20 cellular contexts compared by ENCODE assay signal in the genomic region with DNA sequence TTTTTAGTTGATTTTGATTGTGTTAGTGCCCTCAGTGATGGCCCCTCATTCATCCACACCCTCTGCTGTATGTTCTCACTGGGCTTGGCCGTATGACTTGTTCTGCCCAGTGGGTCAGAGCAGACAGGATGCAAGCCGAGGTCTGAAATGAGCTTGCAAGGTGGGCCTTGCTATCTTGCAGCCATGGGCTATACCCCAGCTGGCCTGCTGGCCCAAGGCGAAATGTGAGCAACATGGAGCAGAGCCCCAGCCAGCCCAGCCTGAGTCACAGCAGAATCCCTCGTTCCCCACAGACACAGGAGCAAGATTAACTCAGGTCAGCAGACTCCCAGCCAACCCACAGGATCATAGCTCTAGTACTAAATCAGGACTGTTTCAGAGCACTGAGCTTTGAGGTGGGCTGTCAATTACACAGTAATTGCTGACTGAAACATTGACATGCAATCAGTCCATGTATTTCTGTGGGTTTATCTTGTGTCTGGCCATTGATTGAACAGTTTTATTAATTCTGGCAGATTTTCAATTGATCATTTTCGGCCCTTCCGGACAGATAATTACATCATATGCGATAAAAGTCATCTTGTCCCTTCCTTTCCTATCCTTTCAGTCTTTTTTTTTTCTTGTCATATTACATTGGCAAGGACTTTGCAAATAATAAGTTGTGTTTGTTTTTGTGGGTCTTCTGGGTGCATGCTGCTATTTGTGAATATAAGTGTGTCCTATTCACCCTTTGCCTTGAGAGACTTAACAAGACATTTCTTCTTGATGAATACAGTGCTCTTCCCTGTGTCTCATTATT. TPM values are rescaled to one million over a fixed set of nuclear protein-coding genes. Genes with fewer than 3 reads are reported as not detected.
A peak's percentile ranks its signal among the peaks of the same experiment; 100 is the strongest.
DNase-seq lines count a peak whose midpoint lies in the region; ATAC-seq and TF ChIP-seq lines count a peak whose summit lies in the region.
"Had no signal": no experiment of that assay in that cellular context is flagged by ENCODE, and none has a peak within 500 bp of the region (broad histone marks: within the 10 kb centered on the region; RNA-seq: fewer than 3 reads in every experiment).

No MANE protein-coding gene starts in this region.

- CTCF ChIA-PET in activated CD4-positive, alpha-beta memory T cell treated with anti-CD3 and anti-CD28 coated beads for 36 hours (lab: Charles Lee) = no interaction called here
- CTCF ChIA-PET in activated CD4-positive, alpha-beta memory T cell treated with anti-CD3 and anti-CD28 coated beads, Interleukin-2, amount 10 ng/mL, durations not matched to agents 7 days and 5 days (lab: Charles Lee) = no interaction called here
- CTCF ChIA-PET in activated B cell treated with CpG ODN at 0.5 μM for 24 hours (lab: Charles Lee) = no interaction called here
- CTCF ChIA-PET in MCF 10A (lab: Yijun Ruan, JAX) = no interaction called here

- H3K27ac ChIP-seq in lower lobe of right lung (no peak overlapping the region), tibial artery (no peak overlapping the region)
- H3K27ac ChIP-seq: 22Rv1, C4-2B, SJCRH30 had no signal

- peak; percentile 1 for DNase-seq in activated CD4-positive, alpha-beta memory T cell treated with anti-CD3 and anti-CD28 coated beads for 36 hours
- no peak for DNase-seq in activated CD4-positive, alpha-beta memory T cell treated with anti-CD3 and anti-CD28 coated beads, Interleukin-2, amount 10 ng/mL, durations not matched to agents 7 days and 5 days
- DNase-seq in activated B cell treated with CpG ODN at 0.5 μM for 24 hours (peak; percentile 7), lower lobe of right lung (peak; percentile 28), tibial artery (peak; percentile 16 to 37), MCF 10A (ENCODE audit: unreplicated experiment) (no peak), inferior parietal cortex (ENCODE audit: extremely low spot score) (no peak), NCI-H748 (lab: John Stamatoyannopoulos, UW; ENCODE audit: unreplicated experiment) (no peak)
- DNase-seq: AML-193, DMS79, GOT3, Kasumi-1, NCI-H1105, NCI-H1694, NCI-H2081 treated with DMSO at 0.1 percent for 48 hours, NCI-H510A, NCI-H774, SJCRH30 had no signal

- H3K4me1 ChIP-seq in lower lobe of right lung = no peaks in the 10 kb centered on the region
- no peaks in the 10 kb centered on the region for H3K4me1 ChIP-seq in tibial artery
- H3K4me1 ChIP-seq: SJCRH30 had no signal

- H3K9me3 ChIP-seq in lower lobe of right lung = peaks cover 11% of the 10 kb centered on the region
- H3K9me3 ChIP-seq in tibial artery = peaks cover 0 to 33% (median 18%) of the 10 kb centered on the region in 3 donors
- H3K9me3 ChIP-seq: SJCRH30 had no signal

- BruUV-seq in MCF 10A (replicated peaks; lab: Mats Ljungman, UMichigan) = no TSS peak

- no peak overlapping the region for H3K27ac Mint-ChIP-seq in activated CD4-positive, alpha-beta memory T cell treated with anti-CD3 and anti-CD28 coated beads for 36 hours
- H3K27ac Mint-ChIP-seq in activated CD4-positive, alpha-beta memory T cell treated with anti-CD3 and anti-CD28 coated beads, Interleukin-2, amount 10 ng/mL, durations not matched to agents 7 days and 5 days = no peak overlapping the region
- no peak overlapping the region for H3K27ac Mint-ChIP-seq in activated B cell treated with CpG ODN at 0.5 μM for 24 hours
- no peak overlapping the region for H3K27ac Mint-ChIP-seq in MCF 10A (ENCODE audit: low read depth, unreplicated experiment)

- no peak overlapping the region for H3K4me3 Mint-ChIP-seq in activated CD4-positive, alpha-beta memory T cell treated with anti-CD3 and anti-CD28 coated beads for 36 hours
- H3K4me3 Mint-ChIP-seq in activated CD4-positive, alpha-beta memory T cell treated with anti-CD3 and anti-CD28 coated beads, Interleukin-2, amount 10 ng/mL, durations not matched to agents 7 days and 5 days = no peak overlapping the region
- H3K4me3 Mint-ChIP-seq in activated B cell treated with CpG ODN at 0.5 μM for 24 hours (no peak overlapping the region), MCF 10A (ENCODE audit: unreplicated experiment) (no peak overlapping the region)

- peaks cover 16% of the 10 kb centered on the region for H3K9me3 Mint-ChIP-seq in activated CD4-positive, alpha-beta memory T cell treated with anti-CD3 and anti-CD28 coated beads for 36 hours
- H3K9me3 Mint-ChIP-seq in activated CD4-positive, alpha-beta memory T cell treated with anti-CD3 and anti-CD28 coated beads, Interleukin-2, amount 10 ng/mL, durations not matched to agents 7 days and 5 days = peaks cover 16% of the 10 kb centered on the region
- H3K9me3 Mint-ChIP-seq in activated B cell treated with CpG ODN at 0.5 μM for 24 hours = peaks cover 11% of the 10 kb centered on the region
- peaks cover 22% of the 10 kb centered on the region for H3K9me3 Mint-ChIP-seq in MCF 10A (ENCODE audit: unreplicated experiment)

- intact Hi-C loops in activated CD4-positive, alpha-beta memory T cell treated with anti-CD3 and anti-CD28 coated beads for 36 hours (cut with micrococcal nuclease) = no loop called here
- intact Hi-C loops in activated B cell treated with CpG ODN at 0.5 μM for 24 hours (cut with micrococcal nuclease) (no loop called here), lower lobe of right lung (cut with DNase I) (no loop called here), tibial artery (cut with DNase I; ENCODE audit: low total_unique reads) (no loop called here), MCF 10A (cut with micrococcal nuclease) (no loop called here)

- H3K27me3 ChIP-seq in lower lobe of right lung (ENCODE audit: low read depth) = no peaks in the 10 kb centered on the region
- H3K27me3 ChIP-seq in tibial artery = no peaks in the 10 kb centered on the region
- H3K27me3 ChIP-seq: SJCRH30 had no signal

- peaks cover 24% of the 10 kb centered on the region for H3K27me3 Mint-ChIP-seq in activated CD4-positive, alpha-beta memory T cell treated with anti-CD3 and anti-CD28 coated beads for 36 hours
- peaks cover 3% of the 10 kb centered on the region for H3K27me3 Mint-ChIP-seq in activated CD4-positive, alpha-beta memory T cell treated with anti-CD3 and anti-CD28 coated beads, Interleukin-2, amount 10 ng/mL, durations not matched to agents 7 days and 5 days
- H3K27me3 Mint-ChIP-seq in activated B cell treated with CpG ODN at 0.5 μM for 24 hours (peaks cover 11% of the 10 kb centered on the region), MCF 10A (ENCODE audit: insufficient read depth, unreplicated experiment) (peaks cover 46% of the 10 kb centered on the region)

- no peak overlapping the region for H3K4me3 ChIP-seq in lower lobe of right lung
- no peak overlapping the region for H3K4me3 ChIP-seq in tibial artery
- H3K4me3 ChIP-seq: SJCRH30 had no signal

- POLR2A ChIA-PET in activated CD4-positive, alpha-beta memory T cell treated with anti-CD3 and anti-CD28 coated beads for 36 hours (lab: Charles Lee) = no interaction called here
- POLR2A ChIA-PET in activated CD4-positive, alpha-beta memory T cell treated with anti-CD3 and anti-CD28 coated beads, Interleukin-2, amount 10 ng/mL, durations not matched to agents 7 days and 5 days (lab: Charles Lee) = no interaction called here
- POLR2A ChIA-PET in activated B cell treated with CpG ODN at 0.5 μM for 24 hours (lab: Charles Lee) (no interaction called here), MCF 10A (lab: Yijun Ruan, JAX) (no interaction called here)

- TF ChIP-seq CTCF in activated B cell treated with CpG ODN at 0.5 μM for 24 hours (IDR thresholded peaks at IDR 0.05) (no peak), lower lobe of right lung (IDR thresholded peaks at IDR 0.05) (no peak), tibial artery (IDR thresholded peaks at IDR 0.05) (no peak), MCF 10A (IDR thresholded peaks at IDR 0.05; ENCODE audit: unreplicated experiment) (no peak)

- H3K4me1 Mint-ChIP-seq in activated CD4-positive, alpha-beta memory T cell treated with anti-CD3 and anti-CD28 coated beads for 36 hours (ENCODE audit: low read depth) = no peaks in the 10 kb centered on the region
- H3K4me1 Mint-ChIP-seq in activated CD4-positive, alpha-beta memory T cell treated with anti-CD3 and anti-CD28 coated beads, Interleukin-2, amount 10 ng/mL, durations not matched to agents 7 days and 5 days = no peaks in the 10 kb centered on the region
- H3K4me1 Mint-ChIP-seq in activated B cell treated with CpG ODN at 0.5 μM for 24 hours = no peaks in the 10 kb centered on the region
- no peaks in the 10 kb centered on the region for H3K4me1 Mint-ChIP-seq in MCF 10A (ENCODE audit: insufficient read depth, unreplicated experiment)

- H3K36me3 Mint-ChIP-seq in activated CD4-positive, alpha-beta memory T cell treated with anti-CD3 and anti-CD28 coated beads for 36 hours = peaks cover 6% of the 10 kb centered on the region
- H3K36me3 Mint-ChIP-seq in activated CD4-positive, alpha-beta memory T cell treated with anti-CD3 and anti-CD28 coated beads, Interleukin-2, amount 10 ng/mL, durations not matched to agents 7 days and 5 days (ENCODE audit: low read depth) = no peaks in the 10 kb centered on the region
- H3K36me3 Mint-ChIP-seq in activated B cell treated with CpG ODN at 0.5 μM for 24 hours (ENCODE audit: low read depth) = no peaks in the 10 kb centered on the region
- no peaks in the 10 kb centered on the region for H3K36me3 Mint-ChIP-seq in MCF 10A (ENCODE audit: insufficient read depth, unreplicated experiment)

- ATAC-seq in activated B cell treated with CpG ODN at 0.5 μM for 24 hours (ENCODE audit: low read depth) = no peak
- no peak for ATAC-seq in lower lobe of right lung

- H3K36me3 ChIP-seq in lower lobe of right lung (no peaks in the 10 kb centered on the region), tibial artery (peaks cover 24 to 48% (median 26%) of the 10 kb centered on the region in 3 donors)
- H3K36me3 ChIP-seq: SJCRH30 had no signal

RNA-seq across cellular contexts. Expression of a gene that starts 27.1 kb away (rescaled TPM):
- total RNA-seq in activated CD4-positive, alpha-beta memory T cell treated with anti-CD3 and anti-CD28 coated beads for 36 hours = under 1 TPM; 0.40 to 0.46 TPM
- not detected for total RNA-seq in activated CD4-positive, alpha-beta memory T cell treated with anti-CD3 and anti-CD28 coated beads, Interleukin-2, amount 10 ng/mL, durations not matched to agents 7 days and 5 days
- total RNA-seq in activated B cell treated with CpG ODN at 0.5 μM for 24 hours (0.31 and 0.39 TPM in 2 replicates), lower lobe of right lung (40.1 TPM), MCF 10A (2022) (5.3 and 8.3 TPM in 2 replicates)

Comparison
In these comparisons a context has a peak if more than half of its experiments do, and no peak if none do; other contexts are left out.
1. DNase-seq: peak in activated CD4-positive, alpha-beta memory T cell treated with anti-CD3 and anti-CD28 coated beads for 36 hours (single experiment), activated B cell treated with CpG ODN at 0.5 μM for 24 hours (single experiment), lower lobe of right lung (single experiment) and tibial artery (2 of 2); none in activated CD4-positive, alpha-beta memory T cell treated with anti-CD3 and anti-CD28 coated beads, Interleukin-2, amount 10 ng/mL, durations not matched to agents 7 days and 5 days (single experiment), MCF 10A (single experiment), inferior parietal cortex (single experiment) and NCI-H748 (single experiment).